10 cellular contexts compared by ENCODE assay signal in the genomic region with DNA sequence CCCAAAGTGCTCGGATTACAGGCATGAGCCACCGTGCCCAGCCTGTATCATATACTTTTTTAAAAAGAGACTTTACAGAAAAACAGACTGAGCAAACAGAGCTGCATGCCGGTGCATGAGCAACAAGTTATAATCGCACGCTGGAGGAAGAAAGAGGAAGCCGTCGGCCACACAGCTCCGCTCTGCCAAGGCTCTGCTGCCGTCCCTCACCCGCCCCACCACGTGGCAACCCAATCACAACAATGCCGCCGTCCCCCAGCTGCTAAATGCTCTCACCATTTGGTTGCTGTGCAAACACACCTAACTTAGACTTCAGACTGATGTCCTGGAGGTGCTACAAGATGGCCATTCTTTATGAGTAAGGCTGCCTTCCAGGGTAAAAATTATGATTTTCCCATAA.
DNase-seq lines count a peak whose midpoint lies in the region; ATAC-seq lines count a peak whose summit lies in the region.
"Had no signal": no experiment of that assay in that cellular context is flagged by ENCODE, and none has a peak within 500 bp of the region (broad histone marks: within the 10 kb centered on the region; RNA-seq: fewer than 3 reads in every experiment).

No MANE protein-coding gene starts in this region.

- H3K14ac ChIP-seq in mesenchymal stem cell (ENCODE audit: low read length in 2 of 2) = no peak overlapping the region

- no peak overlapping the region for H2BK12ac ChIP-seq in mesenchymal stem cell (ENCODE audit: low read length in 2 of 2)

- H2BK120ac ChIP-seq in mesenchymal stem cell (ENCODE audit: low read depth, low read length) = no peak overlapping the region

- no peak overlapping the region for H2AK5ac ChIP-seq in mesenchymal stem cell (ENCODE audit: low read length, severe bottlenecking)

- peak; percentile 29 for DNase-seq in stimulated activated naive CD8-positive, alpha-beta T cell treated with anti-CD3 and anti-CD28 coated beads, Interleukin-15, Interleukin-2, amounts not matched to agents 100 U/mL and 50 U/mL, for 24 hours
- no peak for DNase-seq in stimulated activated naive CD8-positive, alpha-beta T cell treated with anti-CD3 and anti-CD28 coated beads, Interleukin-15, amount 100 ng/mL, for 72 hours
- peak; percentile 36 for DNase-seq in activated CD8-positive, alpha-beta T cell treated with anti-CD3 and anti-CD28 coated beads, Interleukin-2, amount 10 ng/mL, durations not matched to agents 7 days and 5 days
- DNase-seq in mesenchymal stem cell (no peak), KG1 (lab: John Stamatoyannopoulos, UW) (no peak), superior temporal gyrus (ENCODE audit: extremely low spot score) (no peak), NCI-H446 treated with DMSO at 0.1 percent for 48 hours (lab: John Stamatoyannopoulos, UW) (no peak)
- DNase-seq: NCI-H774; stimulated activated naive CD4-positive, alpha-beta T cell had no signal

- no peak overlapping the region for H2AFZ ChIP-seq in mesenchymal stem cell (ENCODE audit: low read depth, low read length)

- no peak overlapping the region for H4K91ac ChIP-seq in mesenchymal stem cell (ENCODE audit: low read length)

- no peak overlapping the region for H3K23ac ChIP-seq in mesenchymal stem cell (ENCODE audit: low read length in 2 of 2)

- H3K4me1 ChIP-seq in mesenchymal stem cell (ENCODE audit: control insufficient read depth, insufficient read depth, low read depth, low read length) = no peaks in the 10 kb centered on the region

- no peak overlapping the region for H2BK5ac ChIP-seq in mesenchymal stem cell (ENCODE audit: low read depth, low read length, poor library complexity, severe bottlenecking)

- peaks cover 11% of the 10 kb centered on the region for H3K4me1 Mint-ChIP-seq in stimulated activated naive CD8-positive, alpha-beta T cell treated with anti-CD3 and anti-CD28 coated beads, Interleukin-15, amount 100 ng/mL, for 72 hours
- H3K4me1 Mint-ChIP-seq in activated CD8-positive, alpha-beta T cell treated with anti-CD3 and anti-CD28 coated beads, Interleukin-2, amount 10 ng/mL, durations not matched to agents 7 days and 5 days (ENCODE audit: low read depth) = peaks cover 8% of the 10 kb centered on the region

- POLR2A ChIA-PET in activated CD8-positive, alpha-beta T cell treated with anti-CD3 and anti-CD28 coated beads, Interleukin-2, amount 10 ng/mL, durations not matched to agents 7 days and 5 days (lab: Charles Lee) = no interaction called here

- peak overlapping the region; percentile 43 for H3K9ac ChIP-seq in mesenchymal stem cell (ENCODE audit: low read length)

- H3K18ac ChIP-seq in mesenchymal stem cell (ENCODE audit: low read depth in 1 of 2, low read length in 2 of 2) = no peak overlapping the region

- no peak overlapping the region for H3K4me3 ChIP-seq in mesenchymal stem cell (ENCODE audit: insufficient read depth in 1 of 2, low read depth in 1 of 2, low read length in 2 of 2)

- 97% methylated on average over 12 of the region's 13 CpGs for WGBS in mesenchymal stem cell

- H3K27me3 Mint-ChIP-seq in stimulated activated naive CD8-positive, alpha-beta T cell treated with anti-CD3 and anti-CD28 coated beads, Interleukin-15, amount 100 ng/mL, for 72 hours = no peaks in the 10 kb centered on the region
- H3K27me3 Mint-ChIP-seq in activated CD8-positive, alpha-beta T cell treated with anti-CD3 and anti-CD28 coated beads, Interleukin-2, amount 10 ng/mL, durations not matched to agents 7 days and 5 days (ENCODE audit: low read depth) = no peaks in the 10 kb centered on the region

- no peaks in the 10 kb centered on the region for H3K36me3 Mint-ChIP-seq in activated CD8-positive, alpha-beta T cell treated with anti-CD3 and anti-CD28 coated beads, Interleukin-2, amount 10 ng/mL, durations not matched to agents 7 days and 5 days (ENCODE audit: low read depth)

- H3K9me3 Mint-ChIP-seq in stimulated activated naive CD8-positive, alpha-beta T cell treated with anti-CD3 and anti-CD28 coated beads, Interleukin-15, amount 100 ng/mL, for 72 hours = no peaks in the 10 kb centered on the region
- no peaks in the 10 kb centered on the region for H3K9me3 Mint-ChIP-seq in activated CD8-positive, alpha-beta T cell treated with anti-CD3 and anti-CD28 coated beads, Interleukin-2, amount 10 ng/mL, durations not matched to agents 7 days and 5 days (ENCODE audit: insufficient read depth)

- no peak overlapping the region for H3K27ac ChIP-seq in mesenchymal stem cell (ENCODE audit: low read length, poor library complexity, severe bottlenecking)

- no peak overlapping the region for H3K4me3 Mint-ChIP-seq in stimulated activated naive CD8-positive, alpha-beta T cell treated with anti-CD3 and anti-CD28 coated beads, Interleukin-15, amount 100 ng/mL, for 72 hours
- H3K4me3 Mint-ChIP-seq in activated CD8-positive, alpha-beta T cell treated with anti-CD3 and anti-CD28 coated beads, Interleukin-2, amount 10 ng/mL, durations not matched to agents 7 days and 5 days = no peak overlapping the region

- no peaks in the 10 kb centered on the region for H3K36me3 ChIP-seq in mesenchymal stem cell (ENCODE audit: control insufficient read depth in 1 of 2, insufficient read depth in 2 of 2, low read depth in 1 of 2, low read length in 2 of 2)

- H3K79me1 ChIP-seq in mesenchymal stem cell (replicated peaks; ENCODE audit: low read length, poor library complexity, severe bottlenecking) = peaks cover 4% of the 10 kb centered on the region

- CTCF ChIA-PET in activated CD8-positive, alpha-beta T cell treated with anti-CD3 and anti-CD28 coated beads, Interleukin-2, amount 10 ng/mL, durations not matched to agents 7 days and 5 days (lab: Charles Lee) = no interaction called here

- no peak overlapping the region for H2BK15ac ChIP-seq in mesenchymal stem cell (ENCODE audit: low read depth, poor library complexity, severe bottlenecking)

- no peaks in the 10 kb centered on the region for H3K9me3 ChIP-seq in mesenchymal stem cell (ENCODE audit: control insufficient read depth, low read length)

- no peak overlapping the region for H4K8ac ChIP-seq in mesenchymal stem cell (ENCODE audit: low read length)

- ATAC-seq in stimulated activated naive CD8-positive, alpha-beta T cell treated with anti-CD3 and anti-CD28 coated beads, Interleukin-15, Interleukin-2, amounts not matched to agents 100 U/mL and 50 U/mL, for 24 hours = no peak
- ATAC-seq in stimulated activated naive CD8-positive, alpha-beta T cell treated with anti-CD3 and anti-CD28 coated beads, Interleukin-15, amount 100 ng/mL, for 72 hours = no peak
- peak; percentile 63 for ATAC-seq in activated CD8-positive, alpha-beta T cell treated with anti-CD3 and anti-CD28 coated beads, Interleukin-2, amount 10 ng/mL, durations not matched to agents 7 days and 5 days
- no peak for ATAC-seq in HG03432 (IDR thresholded peaks at IDR 0.05; ENCODE audit: unreplicated experiment)

- no peaks in the 10 kb centered on the region for H3K27me3 ChIP-seq in mesenchymal stem cell (ENCODE audit: control insufficient read depth in 1 of 2, insufficient read depth in 1 of 2, low read length in 2 of 2)

- no peak overlapping the region for H3K4me2 ChIP-seq in mesenchymal stem cell (ENCODE audit: low read length, poor library complexity, severe bottlenecking)

- H3K27ac Mint-ChIP-seq in stimulated activated naive CD8-positive, alpha-beta T cell treated with anti-CD3 and anti-CD28 coated beads, Interleukin-15, amount 100 ng/mL, for 72 hours = no peak overlapping the region
- H3K27ac Mint-ChIP-seq in activated CD8-positive, alpha-beta T cell treated with anti-CD3 and anti-CD28 coated beads, Interleukin-2, amount 10 ng/mL, durations not matched to agents 7 days and 5 days = no peak overlapping the region

- H3K4ac ChIP-seq in mesenchymal stem cell (ENCODE audit: low read depth in 1 of 2, low read length in 2 of 2) = no peak overlapping the region

Comparison
In these comparisons a context has a peak if more than half of its experiments do, and no peak if none do; other contexts are left out.
1. DNase-seq: peak in stimulated activated naive CD8-positive, alpha-beta T cell treated with anti-CD3 and anti-CD28 coated beads, Interleukin-15, Interleukin-2, amounts not matched to agents 100 U/mL and 50 U/mL, for 24 hours (single experiment) and activated CD8-positive, alpha-beta T cell treated with anti-CD3 and anti-CD28 coated beads, Interleukin-2, amount 10 ng/mL, durations not matched to agents 7 days and 5 days (single experiment); none in stimulated activated naive CD8-positive, alpha-beta T cell treated with anti-CD3 and anti-CD28 coated beads, Interleukin-15, amount 100 ng/mL, for 72 hours (0 of 2), mesenchymal stem cell (single experiment), KG1 (single experiment), superior temporal gyrus (single experiment) and NCI-H446 treated with DMSO at 0.1 percent for 48 hours (single experiment).